ENCODE assay signal across 8 cellular contexts in the genomic region with DNA sequence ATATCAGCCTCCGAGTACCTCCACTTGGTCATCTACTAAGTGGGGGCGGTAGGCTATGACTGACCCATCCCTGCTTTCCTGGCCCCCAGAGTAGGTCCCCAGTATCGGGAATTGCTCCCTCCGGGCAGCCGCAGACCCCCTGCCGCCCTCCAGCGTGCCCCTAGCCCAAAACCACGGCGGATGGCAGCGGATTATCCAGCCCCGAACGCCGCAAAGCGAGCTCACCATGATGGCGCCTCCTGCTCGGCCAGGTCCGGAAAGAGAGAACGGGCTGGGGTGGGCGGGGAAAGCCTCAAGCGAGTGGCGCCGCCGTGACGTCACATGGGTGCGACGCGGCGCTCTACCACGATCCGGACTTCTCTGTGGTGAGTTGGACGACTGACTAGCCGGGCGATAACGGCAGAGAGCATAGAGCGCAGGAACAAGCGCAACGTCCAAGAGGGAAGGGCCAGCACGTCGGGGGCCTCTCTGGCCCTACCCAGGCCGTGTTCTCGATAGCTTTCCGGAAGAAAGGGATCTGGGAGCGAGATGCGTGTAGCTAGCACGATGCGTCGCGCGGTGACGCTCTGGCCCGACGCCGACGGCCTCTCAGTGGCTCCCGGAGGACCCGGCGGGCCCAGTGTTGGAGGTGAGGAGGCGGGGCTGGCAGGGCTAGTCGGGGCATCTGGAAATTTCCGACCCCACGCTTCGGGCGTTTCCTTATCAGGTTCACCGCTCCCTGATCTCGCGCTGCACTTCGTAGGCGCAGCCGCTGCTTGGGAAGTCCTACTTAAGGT. TPM values are rescaled to one million over a fixed set of nuclear protein-coding genes. Genes with fewer than 3 reads are reported as not detected.
A peak's percentile ranks its signal among the peaks of the same experiment; 100 is the strongest.
DNase-seq lines count a peak whose midpoint lies in the region; ATAC-seq lines count a peak whose summit lies in the region.

A gene (minus strand): TSS at position 263 of the 776 bp plus-strand sequence. CDS start 35 bp downstream, at position 228.
A gene with protein sequence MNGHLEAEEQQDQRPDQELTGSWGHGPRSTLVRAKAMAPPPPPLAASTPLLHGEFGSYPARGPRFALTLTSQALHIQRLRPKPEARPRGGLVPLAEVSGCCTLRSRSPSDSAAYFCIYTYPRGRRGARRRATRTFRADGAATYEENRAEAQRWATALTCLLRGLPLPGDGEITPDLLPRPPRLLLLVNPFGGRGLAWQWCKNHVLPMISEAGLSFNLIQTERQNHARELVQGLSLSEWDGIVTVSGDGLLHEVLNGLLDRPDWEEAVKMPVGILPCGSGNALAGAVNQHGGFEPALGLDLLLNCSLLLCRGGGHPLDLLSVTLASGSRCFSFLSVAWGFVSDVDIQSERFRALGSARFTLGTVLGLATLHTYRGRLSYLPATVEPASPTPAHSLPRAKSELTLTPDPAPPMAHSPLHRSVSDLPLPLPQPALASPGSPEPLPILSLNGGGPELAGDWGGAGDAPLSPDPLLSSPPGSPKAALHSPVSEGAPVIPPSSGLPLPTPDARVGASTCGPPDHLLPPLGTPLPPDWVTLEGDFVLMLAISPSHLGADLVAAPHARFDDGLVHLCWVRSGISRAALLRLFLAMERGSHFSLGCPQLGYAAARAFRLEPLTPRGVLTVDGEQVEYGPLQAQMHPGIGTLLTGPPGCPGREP (plus strand): TSS at position 591 of the 776 bp plus-strand sequence. CDS start 1,009 bp downstream, outside the sequence.

- ATAC-seq in GM21360 (IDR thresholded peaks at IDR 0.05; ENCODE audit: unreplicated experiment) (peak; percentile 77), memory B cell (ENCODE audit: low read depth) (peak; percentile 81)

- H3K9me3 Mint-ChIP-seq in memory B cell = no peaks in the 10 kb centered on the region

- H3K27me3 Mint-ChIP-seq in memory B cell = no peaks in the 10 kb centered on the region

- peaks cover 32% of the 10 kb centered on the region for H3K36me3 ChIP-seq in effector memory CD4-positive, alpha-beta T cell (ENCODE audit: control insufficient read depth, insufficient read depth, low read length)

- peaks cover 22% of the 10 kb centered on the region for H3K36me3 Mint-ChIP-seq in memory B cell

- DNase-seq in COLO668 (lab: John Stamatoyannopoulos, UW; ENCODE audit: unreplicated experiment) (peak; percentile 100), HT1080 (ENCODE audit: low read depth) (peak; percentile 99), NOMO-1 treated with DMSO at 0.1 percent for 48 hours (lab: John Stamatoyannopoulos, UW; ENCODE audit: unreplicated experiment) (peak; percentile 100), memory B cell (ENCODE audit: low spot score in 2 of 2) (peak; percentile 91 to 93)
- peak; percentile 93 for DNase-seq in activated CD8-positive, alpha-beta memory T cell treated with anti-CD3 and anti-CD28 coated beads for 4 hours (ENCODE audit: low read depth in 2 of 2)
- peak; percentile 90 to 92 (median 91) for DNase-seq in effector memory CD4-positive, alpha-beta T cell
- DNase-seq in stimulated activated CD8-positive, alpha-beta memory T cell treated with anti-CD3 and anti-CD28 coated beads, Interleukin-12 subunit alpha, Interleukin-12 subunit beta, amount 100 ng/mL, for 24 hours (ENCODE audit: extremely low read depth) = peak; percentile 93

- no peaks in the 10 kb centered on the region for H3K9me3 ChIP-seq in effector memory CD4-positive, alpha-beta T cell (ENCODE audit: control insufficient read depth, low read length)

- H3K4me1 Mint-ChIP-seq in memory B cell = peaks cover 31% of the 10 kb centered on the region

- H3K4me3 Mint-ChIP-seq in memory B cell = peak within 1 kb of the TSS; percentile 98

- H3K27me3 ChIP-seq in effector memory CD4-positive, alpha-beta T cell (replicated peaks; ENCODE audit: control insufficient read depth, insufficient read depth, low read length, poor library complexity, severe bottlenecking) = no peaks in the 10 kb centered on the region

- peak within 1 kb of the TSS; percentile 88 for H3K27ac ChIP-seq in effector memory CD4-positive, alpha-beta T cell (ENCODE audit: insufficient read depth, low read length, poor library complexity, severe bottlenecking)

- peak within 1 kb of the TSS; percentile 93 for H3K4me3 ChIP-seq in effector memory CD4-positive, alpha-beta T cell (ENCODE audit: insufficient read depth, low read depth, low read length, poor library complexity, severe bottlenecking)

- peaks cover 42% of the 10 kb centered on the region for H3K4me1 ChIP-seq in effector memory CD4-positive, alpha-beta T cell (ENCODE audit: control insufficient read depth, insufficient read depth, low read length, poor library complexity, severe bottlenecking)

- H3K27ac Mint-ChIP-seq in memory B cell = peak within 1 kb of the TSS; percentile 95

RNA-seq across cellular contexts. Expression of the first gene that starts in this region (rescaled TPM):
- total RNA-seq in HT1080 (2014; rRNA removed; shearing (Covaris generic)) = 2,830 and 3,901 TPM in 2 replicates
- 2,165 and 2,266 TPM in 2 replicates for polyA plus RNA-seq in HT1080 (2015; cell fraction: cytosol; rRNA removed)
- 760 and 890 TPM in 2 replicates for polyA plus RNA-seq in HT1080 (2015; cell fraction: nucleus; rRNA removed)

RNA-seq across cellular contexts. Expression of the second gene that starts in this region (rescaled TPM):
- 15.9 and 16.5 TPM in 2 replicates for total RNA-seq in HT1080 (2014; rRNA removed; shearing (Covaris generic))
- 20.1 and 23.8 TPM in 2 replicates for polyA plus RNA-seq in HT1080 (2015; cell fraction: cytosol; rRNA removed)
- polyA plus RNA-seq in HT1080 (2015; cell fraction: nucleus; rRNA removed) = 28.3 and 34.4 TPM in 2 replicates

Comparison
In these comparisons a context has a peak if more than half of its experiments do, and no peak if none do; other contexts are left out.
1. Peak in every context shown above with its lines: DNase-seq, ATAC-seq, H3K4me3 ChIP-seq and H3K27ac ChIP-seq.